34 cellular contexts compared by ENCODE assay signal in genomic region chr17:45984368-45984767, GRCh38. TPM values are rescaled to one million over a fixed set of nuclear protein-coding genes. Genes with fewer than 3 reads are reported as not detected.
"Had no signal": no experiment of that assay in that cellular context is flagged by ENCODE, and none has a peak within 500 bp of the region (broad histone marks: within the 10 kb centered on the region; RNA-seq: fewer than 3 reads in every experiment).

No MANE protein-coding gene starts in this region.

- H3K4me3 ChIP-seq: adrenal gland, body of pancreas, breast epithelium, MG63, SJCRH30, SK-N-MC had no signal

- H3K36me3 Mint-ChIP-seq: activated naive CD4-positive, alpha-beta T cell treated with anti-CD3 and anti-CD28 coated beads, Interleukin-2, amount 50 U/mL, for 72 hours; WTC11 had no signal

- ATAC-seq: activated CD4-positive, alpha-beta T cell treated with anti-CD3 and anti-CD28 coated beads for 36 hours; activated CD4-positive, CD25-positive, alpha-beta regulatory T cell treated with anti-CD3 and anti-CD28 coated beads, Interleukin-2, amount 50 U/mL, for 24 hours; activated CD8-positive, alpha-beta T cell treated with anti-CD3 and anti-CD28 coated beads, Interleukin-2, amount 10 ng/mL, durations not matched to agents 7 days and 5 days; activated naive CD4-positive, alpha-beta T cell treated with anti-CD3 and anti-CD28 coated beads, Interleukin-2, amount 50 U/mL, for 72 hours; body of pancreas; Panc1; WTC11 had no signal

- DNase-seq: activated CD4-positive, alpha-beta T cell treated with anti-CD3 and anti-CD28 coated beads for 36 hours; activated CD4-positive, alpha-beta T cell treated with anti-CD3 and anti-CD28 coated beads, Interleukin-2, amount 10 ng/mL, durations not matched to agents 7 days and 5 days; activated CD4-positive, alpha-beta T cell treated with anti-CD3 and anti-CD28 coated beads, Interleukin-2, amount 50 U/mL, for 48 hours; activated CD8-positive, alpha-beta T cell treated with anti-CD3 and anti-CD28 coated beads, Interleukin-2, amount 10 ng/mL, durations not matched to agents 7 days and 5 days; activated gamma-delta T cell treated with Interleukin-2 at 50 U/mL for 16 hours; activated naive CD4-positive, alpha-beta T cell treated with anti-CD3 and anti-CD28 coated beads for 36 hours; activated T-cell treated with anti-CD3 and anti-CD28 coated beads, Interleukin-2, amount 50 U/mL, for 24 hours; adrenal gland; body of pancreas; Kasumi-1; MG63; NCI-H1048; NCI-H1105 treated with DMSO at 0.1 percent for 48 hours; NCI-H1436; NCI-H1694; NCI-H1930; NCI-H2081 treated with DMSO at 0.1 percent for 48 hours; NCI-H226; NCI-H446 treated with DMSO at 0.1 percent for 48 hours; NCI-H524; SHP77; SJCRH30 had no signal

- H3K4me3 Mint-ChIP-seq: activated CD4-positive, alpha-beta T cell treated with anti-CD3 and anti-CD28 coated beads for 36 hours; activated CD4-positive, alpha-beta T cell treated with anti-CD3 and anti-CD28 coated beads, Interleukin-2, amount 10 ng/mL, durations not matched to agents 7 days and 5 days; activated CD8-positive, alpha-beta T cell treated with anti-CD3 and anti-CD28 coated beads, Interleukin-2, amount 10 ng/mL, durations not matched to agents 7 days and 5 days; activated naive CD4-positive, alpha-beta T cell treated with anti-CD3 and anti-CD28 coated beads for 36 hours; activated T-cell treated with anti-CD3 and anti-CD28 coated beads, Interleukin-2, amount 50 U/mL, for 24 hours; T-helper 1 cell treated with Interleukin-12 subunit alpha and Interleukin-12 subunit beta and Interleukin-4 antibody, amounts not matched to agents 30 μg/mL and 1 μg/mL, for 36 hours; T-helper 2 cell treated with Interferon-gamma antibody and Interleukin-4, amounts not matched to agents 5 μg/mL and 100 μg/mL, for 36 hours; WTC11 had no signal

- H3K4me1 ChIP-seq: adrenal gland, body of pancreas, breast epithelium, SJCRH30 had no signal

- H3K36me3 ChIP-seq: adrenal gland, breast epithelium, MG63, SJCRH30 had no signal

- H3K9me3 ChIP-seq: adrenal gland, body of pancreas, breast epithelium, MG63, SJCRH30 had no signal

- H3K27ac Mint-ChIP-seq: activated CD4-positive, alpha-beta T cell treated with anti-CD3 and anti-CD28 coated beads for 36 hours; activated CD4-positive, alpha-beta T cell treated with anti-CD3 and anti-CD28 coated beads, Interleukin-2, amount 10 ng/mL, durations not matched to agents 7 days and 5 days; activated CD8-positive, alpha-beta T cell treated with anti-CD3 and anti-CD28 coated beads, Interleukin-2, amount 10 ng/mL, durations not matched to agents 7 days and 5 days; activated naive CD4-positive, alpha-beta T cell treated with anti-CD3 and anti-CD28 coated beads for 36 hours; activated T-cell treated with anti-CD3 and anti-CD28 coated beads, Interleukin-2, amount 50 U/mL, for 24 hours; activated T-helper 2 cell treated with anti-CD3 and anti-CD28 coated beads, Interferon-gamma antibody, Interleukin-2, Interleukin-4, amounts not matched to agents 10 μg/mL and 5 μg/mL and 100 μg/mL, durations not matched to agents 14 hours and 24 hours and 36 hours; T-helper 1 cell treated with Interleukin-12 subunit alpha and Interleukin-12 subunit beta and Interleukin-4 antibody, amounts not matched to agents 30 μg/mL and 1 μg/mL, for 36 hours; T-helper 2 cell treated with Interferon-gamma antibody and Interleukin-4, amounts not matched to agents 5 μg/mL and 100 μg/mL, for 36 hours; WTC11 had no signal

- H3K4me1 Mint-ChIP-seq: activated CD4-positive, alpha-beta T cell treated with anti-CD3 and anti-CD28 coated beads for 36 hours; activated CD4-positive, alpha-beta T cell treated with anti-CD3 and anti-CD28 coated beads, Interleukin-2, amount 10 ng/mL, durations not matched to agents 7 days and 5 days had no signal

- H3K27ac ChIP-seq: adrenal gland, body of pancreas, breast epithelium, SJCRH30, SK-N-MC had no signal

- H3K27me3 Mint-ChIP-seq: activated CD4-positive, alpha-beta T cell treated with anti-CD3 and anti-CD28 coated beads, Interleukin-2, amount 10 ng/mL, durations not matched to agents 7 days and 5 days; activated T-cell treated with anti-CD3 and anti-CD28 coated beads, Interleukin-2, amount 50 U/mL, for 24 hours had no signal

- FAIRE-seq: astrocyte had no signal

- H3K27me3 ChIP-seq: adrenal gland, body of pancreas, breast epithelium, MG63, SJCRH30 had no signal

- H3K9me3 Mint-ChIP-seq: activated CD4-positive, alpha-beta T cell treated with anti-CD3 and anti-CD28 coated beads, Interleukin-2, amount 10 ng/mL, durations not matched to agents 7 days and 5 days; activated naive CD4-positive, alpha-beta T cell treated with anti-CD3 and anti-CD28 coated beads for 36 hours; activated naive CD4-positive, alpha-beta T cell treated with anti-CD3 and anti-CD28 coated beads, Interleukin-2, amount 50 U/mL, for 72 hours; activated T-cell treated with anti-CD3 and anti-CD28 coated beads, Interleukin-2, amount 50 U/mL, for 24 hours; activated T-helper 2 cell treated with anti-CD3 and anti-CD28 coated beads, Interferon-gamma antibody, Interleukin-2, Interleukin-4, amounts not matched to agents 10 μg/mL and 5 μg/mL and 100 μg/mL, durations not matched to agents 14 hours and 24 hours and 36 hours; T-helper 1 cell treated with Interleukin-12 subunit alpha and Interleukin-12 subunit beta and Interleukin-4 antibody, amounts not matched to agents 30 μg/mL and 1 μg/mL, for 36 hours; T-helper 2 cell treated with Interferon-gamma antibody and Interleukin-4, amounts not matched to agents 5 μg/mL and 100 μg/mL, for 36 hours; WTC11 had no signal

RNA-seq across cellular contexts. Expression of gene STH, which starts 14.7 kb away (rescaled TPM):
- total RNA-seq: activated CD4-positive, alpha-beta T cell treated with anti-CD3 and anti-CD28 coated beads for 36 hours; activated CD4-positive, alpha-beta T cell treated with anti-CD3 and anti-CD28 coated beads, Interleukin-2, amount 10 ng/mL, durations not matched to agents 7 days and 5 days; activated CD8-positive, alpha-beta T cell treated with anti-CD3 and anti-CD28 coated beads, Interleukin-2, amount 10 ng/mL, durations not matched to agents 7 days and 5 days; activated naive CD4-positive, alpha-beta T cell treated with anti-CD3 and anti-CD28 coated beads for 36 hours; activated naive CD4-positive, alpha-beta T cell treated with anti-CD3 and anti-CD28 coated beads, Interleukin-2, amount 50 U/mL, for 72 hours; activated T-helper 2 cell treated with anti-CD3 and anti-CD28 coated beads, Interferon-gamma antibody, Interleukin-2, Interleukin-4, amounts not matched to agents 10 μg/mL and 5 μg/mL and 100 μg/mL, durations not matched to agents 14 hours and 24 hours and 36 hours; adrenal gland; astrocyte; body of pancreas; breast epithelium; cardiac septum; RPMI7951; SJCRH30; WTC11 had no signal
- polyA plus RNA-seq: adrenal gland had no signal
